In genomic region chr20:5504061-5504739, GRCh38 we compare ENCODE assay signal across 8 cellular contexts.
DNase-seq lines count a peak whose midpoint lies in the region; ATAC-seq, FAIRE-seq and TF ChIP-seq lines count a peak whose summit lies in the region.

No MANE protein-coding gene starts in this region.

- H3K27me3 ChIP-seq in DOHH2 (ENCODE audit: control insufficient read depth, low read length) (no peaks in the 10 kb centered on the region), ascending aorta (no peaks in the 10 kb centered on the region), small intestine (ENCODE audit: control insufficient read depth in 2 of 2, insufficient read depth in 2 of 2, low read length in 2 of 2) (no peaks in the 10 kb centered on the region)

- no peak for FAIRE-seq in small intestine (lab: Jason Lieb, UNC)

- H3K4me3 ChIP-seq in DOHH2 (ENCODE audit: low read length) (peak overlapping the region; percentile 68), ascending aorta (peak overlapping the region; percentile 41 to 62), small intestine (ENCODE audit: low read depth in 1 of 2, low read length in 2 of 2) (peak overlapping the region; percentile 64 to 72)

- no peaks in the 10 kb centered on the region for H3K9me2 ChIP-seq in DOHH2 (replicated peaks; ENCODE audit: control insufficient read depth, low read length)

- ATAC-seq in HG03045 (IDR thresholded peaks at IDR 0.05; ENCODE audit: unreplicated experiment) (peak; percentile 46), GM18868 (IDR thresholded peaks at IDR 0.05; ENCODE audit: unreplicated experiment) (no peak)

- WGBS in small intestine, 3 donors: 9 to 17% (median 16%) methylated on average over 31 to 34 of the region's 34 CpGs

- intact Hi-C loops in ascending aorta (cut with DNase I): no loop called here

- H3K27ac ChIP-seq in DOHH2 (ENCODE audit: low read depth, low read length): no peak overlapping the region
- H3K27ac ChIP-seq in ascending aorta: peak overlapping the region in 1 of 2 donors; percentile 28
- H3K27ac ChIP-seq in small intestine (ENCODE audit: low read depth in 1 of 2, low read length in 1 of 2): peak overlapping the region; percentile 28 to 86

- H3K4me1 ChIP-seq in DOHH2 (ENCODE audit: control insufficient read depth, low read length) (0 out of 2 replicates have a peak, but pooled peaks cover 5% of the 10 kb centered on the region), ascending aorta (no peaks in the 10 kb centered on the region), small intestine (ENCODE audit: control insufficient read depth in 2 of 2, insufficient read depth in 1 of 2, low read depth in 1 of 2, low read length in 1 of 2) (no peaks in the 10 kb centered on the region)

- H3K9me3 ChIP-seq in DOHH2 (ENCODE audit: control insufficient read depth, insufficient read depth, low read length) (no peaks in the 10 kb centered on the region), ascending aorta (no peaks in the 10 kb centered on the region), small intestine (ENCODE audit: control insufficient read depth, low read depth) (no peaks in the 10 kb centered on the region)

- H4K20me1 ChIP-seq in DOHH2 (ENCODE audit: control insufficient read depth, insufficient read depth, low read depth, low read length): no peaks in the 10 kb centered on the region

- TF ChIP-seq CTCF in DOHH2 (IDR thresholded peaks at IDR 0.05; ENCODE audit: low read depth, low read length, poor library complexity, severe bottlenecking) (no peak), ascending aorta (IDR thresholded peaks at IDR 0.05) (peak in 1 of 3 experiments; percentile 5)

- DNase-seq in ascending aorta (ENCODE audit: low spot score in 2 of 2) (peak in 1 of 2 donors; percentile 70), iPS-NIHi11 (ENCODE audit: low spot score) (peak; percentile 84), small intestine (peak; percentile 74), glomerular visceral epithelial cell (ENCODE audit: extremely low spot score) (no peak), CD1c-positive myeloid dendritic cell (ENCODE audit: extremely low spot score) (no peak)

- no peaks in the 10 kb centered on the region for H3K36me3 ChIP-seq in DOHH2 (ENCODE audit: control insufficient read depth, low read length)
- H3K36me3 ChIP-seq in ascending aorta: no peaks in the 10 kb centered on the region
- H3K36me3 ChIP-seq in small intestine (ENCODE audit: control insufficient read depth in 2 of 2, insufficient read depth in 2 of 2, low read length in 2 of 2): no peaks in the 10 kb centered on the region

- H3K4me2 ChIP-seq in DOHH2 (ENCODE audit: low read length): peak overlapping the region; percentile 60

- no peaks in the 10 kb centered on the region for H3F3A ChIP-seq in DOHH2 (ENCODE audit: control insufficient read depth, insufficient read depth)

- no peaks in the 10 kb centered on the region for H3K79me2 ChIP-seq in DOHH2 (ENCODE audit: control insufficient read depth, low read length)

Comparison
In these comparisons a context has a peak if more than half of its experiments do, and no peak if none do; other contexts are left out.
1. DNase-seq: peak in iPS-NIHi11 (single experiment) and small intestine (single experiment); none in glomerular visceral epithelial cell (single experiment) and CD1c-positive myeloid dendritic cell (single experiment).
2. Peak in every context shown above with its lines, with median percentiles within 50 percentile points of each other: H3K4me3 ChIP-seq.